In the genomic region with DNA sequence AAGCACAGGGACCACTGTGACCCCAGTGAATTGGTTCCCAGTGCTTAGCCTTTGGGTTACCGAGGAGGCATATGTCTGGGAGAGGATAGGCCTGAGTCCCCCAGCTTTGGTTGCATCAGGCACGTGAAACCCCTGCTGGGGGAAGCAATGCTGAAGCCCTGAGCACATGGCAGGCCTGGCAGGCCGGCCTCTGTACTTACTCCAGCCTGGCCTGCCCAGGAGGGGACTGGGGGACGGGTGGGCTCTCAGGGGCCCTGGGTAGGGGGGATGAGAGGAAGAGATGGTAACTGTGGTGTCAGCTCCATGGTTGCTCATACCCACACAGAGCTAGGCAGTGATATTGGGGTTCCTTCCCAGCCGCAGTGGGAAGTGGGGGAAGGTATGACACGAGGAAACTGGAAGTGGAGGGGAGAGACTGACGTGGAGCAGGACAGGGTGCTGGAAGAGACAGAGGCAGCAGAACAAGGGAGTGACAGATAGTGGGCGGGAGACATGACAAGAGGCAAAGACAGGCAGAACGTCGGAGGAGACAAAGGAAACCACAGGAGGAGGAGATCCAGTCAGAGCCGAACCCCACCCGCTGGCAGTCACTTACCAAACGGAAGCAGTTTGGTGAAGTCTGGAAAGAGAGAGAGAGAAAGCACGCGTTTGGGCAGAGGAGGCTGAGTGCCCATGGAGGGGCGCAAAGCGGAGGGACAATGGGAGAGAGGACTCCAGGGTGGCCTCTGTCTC, we compare ENCODE assay signal across 9 cellular contexts. TPM values are rescaled to one million over a fixed set of nuclear protein-coding genes. Genes with fewer than 3 reads are reported as not detected.
DNase-seq lines count a peak whose midpoint lies in the region; ATAC-seq, FAIRE-seq and TF ChIP-seq lines count a peak whose summit lies in the region.
"Had no signal": no experiment of that assay in that cellular context is flagged by ENCODE, and none has a peak within 500 bp of the region (broad histone marks: within the 10 kb centered on the region; RNA-seq: fewer than 3 reads in every experiment).

No MANE protein-coding gene starts in this region.

- POLR2A ChIA-PET in K562 (lab: Yijun Ruan, JAX) = interaction anchor here (0.6 to 4.3 kb wide), 7 partner anchors 9 to 74 kb away, joined by 3 to 31 read pairs (median 4); a partner anchor contains a TSS

- H3K36me3 Mint-ChIP-seq in activated T-cell treated with anti-CD3 and anti-CD28 coated beads, Interleukin-2, amount 50 U/mL, for 4 hours (ENCODE audit: insufficient read depth) = peaks cover 29% of the 10 kb centered on the region
- peaks cover 4% of the 10 kb centered on the region for H3K36me3 Mint-ChIP-seq in T-helper 17 cell (ENCODE audit: low read depth)

- WGBS in K562 (ENCODE audit: insufficient coverage, low coverage, missing lambda C conversion rate) = 57% methylated on average over 15 of the region's 17 CpGs
- 93% methylated on average over 16 of the region's 17 CpGs for WGBS in hepatocyte (ENCODE audit: low lambda C conversion rate, missing lambda C conversion rate)

- H3K4me2 ChIP-seq in K562 (ENCODE audit: insufficient read depth, low read length) (peak overlapping the region; percentile 48), hepatocyte (no peak overlapping the region)

- H3K4me1 Mint-ChIP-seq in activated T-cell treated with anti-CD3 and anti-CD28 coated beads, Interleukin-2, amount 50 U/mL, for 4 hours (ENCODE audit: low read depth) = peaks cover 11% of the 10 kb centered on the region
- H3K4me1 Mint-ChIP-seq in T-helper 17 cell = peaks cover 14% of the 10 kb centered on the region

- H3K4me1 ChIP-seq in K562 (replicated peaks in 1 of 2; ENCODE audit: control insufficient read depth in 2 of 2, insufficient read depth in 2 of 2, low read length in 2 of 2) (peaks cover 20 to 33% of the 10 kb centered on the region in 2 experiments), hepatocyte (ENCODE audit: insufficient read depth) (peaks cover 5% of the 10 kb centered on the region)

- H2AFZ ChIP-seq in K562 (ENCODE audit: low read depth, low read length) = no peak overlapping the region
- H2AFZ ChIP-seq in hepatocyte = no peak overlapping the region

- FAIRE-seq in K562 (lab: Jason Lieb, UNC) = peak; percentile 19
- FAIRE-seq: pancreas had no signal

- peak overlapping the region; percentile 96 for H3K27ac Mint-ChIP-seq in T-helper 17 cell

- BruUV-seq in K562 (replicated peaks; lab: Mats Ljungman, UMichigan) = no TSS peak

- H3K9me3 ChIP-seq in T-helper 17 cell (ENCODE audit: control insufficient read depth, low read length, poor library complexity, severe bottlenecking) = no peaks in the 10 kb centered on the region
- H3K9me3 ChIP-seq in K562 (replicated peaks; ENCODE audit: control insufficient read depth, insufficient read depth, low read depth, low read length) = no peaks in the 10 kb centered on the region
- H3K9me3 ChIP-seq in hepatocyte (ENCODE audit: low read depth) = no peaks in the 10 kb centered on the region
- H3K9me3 ChIP-seq: pancreas had no signal

- no peaks in the 10 kb centered on the region for H3K9me2 ChIP-seq in hepatocyte (replicated peaks; ENCODE audit: insufficient read depth)

- no peaks in the 10 kb centered on the region for H3K9me1 ChIP-seq in K562 (ENCODE audit: control insufficient read depth, insufficient read depth, low read length)

- no peak for TF ChIP-seq RAD21 in K562 (CRISPR knock-in tag; conservative IDR thresholded peaks at IDR 0.05 in 1 of 2, IDR thresholded peaks at IDR 0.05 in 1 of 2)

- in situ Hi-C loops in K562 (cut with MboI) = no loop called here

- H3K9me3 Mint-ChIP-seq in activated T-cell treated with anti-CD3 and anti-CD28 coated beads, Interleukin-2, amount 50 U/mL, for 4 hours = no peaks in the 10 kb centered on the region

- TF ChIP-seq POLR2A in K562 (conservative IDR thresholded peaks at IDR 0.05) = peak; percentile 33; the same call in 1 of the 2 replicates

- CTCF ChIA-PET in K562 (lab: Yijun Ruan, JAX; ENCODE audit: low intra/inter-chr PET ratio) = interaction anchor here (0.6 kb wide), 1 partner anchor 208 kb away, joined by 5 read pairs; no protein-coding TSS in a partner anchor

- H3K27ac ChIP-seq in K562 (ENCODE audit: extremely low read depth, low read depth, low read length) (peak overlapping the region; percentile 43; the same call in 2 of the 3 replicates), skin epidermis (peak overlapping the region in 19 of 21 experiments; percentile 5 to 83 (median 67)), hepatocyte (no peak overlapping the region)
- H3K27ac ChIP-seq: pancreas had no signal

- no peak for TF ChIP-seq EP300 in K562 (IDR thresholded peaks at IDR 0.05; ENCODE audit: low read length)

- no peaks in the 10 kb centered on the region for H3K27me3 Mint-ChIP-seq in activated T-cell treated with anti-CD3 and anti-CD28 coated beads, Interleukin-2, amount 50 U/mL, for 4 hours (ENCODE audit: low read depth)
- H3K27me3 Mint-ChIP-seq in T-helper 17 cell = no peaks in the 10 kb centered on the region

- TF ChIP-seq CTCF in K562 (IDR thresholded peaks at IDR 0.05 in 2 of 3, conservative IDR thresholded peaks at IDR 0.05 in 1 of 3; ENCODE audit: insufficient read depth in 2 of 3, low read depth in 1 of 3, low read length in 3 of 3) (no peak), hepatocyte (IDR thresholded peaks at IDR 0.05; ENCODE audit: poor library complexity) (no peak)

- H3K4me3 ChIP-seq in K562 (no peak overlapping the region), skin epidermis (peak overlapping the region in 1 of 7 experiments; percentile 11), hepatocyte (no peak overlapping the region)
- H3K4me3 ChIP-seq: pancreas had no signal

- H3K27me3 ChIP-seq in K562 (ENCODE audit: control insufficient read depth in 2 of 2, insufficient read depth in 2 of 2, low read length in 2 of 2) (no peaks in the 10 kb centered on the region), hepatocyte (no peaks in the 10 kb centered on the region)
- H3K27me3 ChIP-seq: pancreas had no signal

- no peak for DNase-seq in activated T-cell treated with anti-CD3 and anti-CD28 coated beads, Interleukin-2, amount 50 U/mL, for 4 hours
- DNase-seq in activated T-cell treated with anti-CD3 and anti-CD28 coated beads for 4 hours (no peak), T-helper 17 cell (peak; percentile 30 to 62 (median 45)), K562 (ENCODE audit: extremely low read depth in 1 of 4, low spot score in 3 of 4) (peak in 2 of 4 experiments; percentile 23 to 35), hepatocyte (ENCODE audit: low spot score) (no peak), foreskin melanocyte (no peak)

- peaks cover 24% of the 10 kb centered on the region for H3K79me2 ChIP-seq in K562 (ENCODE audit: control insufficient read depth, insufficient read depth, low read length)
- no peaks in the 10 kb centered on the region for H3K79me2 ChIP-seq in hepatocyte

- intact Hi-C loops in K562 (cut with micrococcal nuclease) = loop anchor here (5.0 kb wide), 1 partner anchor 41 kb away; a partner anchor contains a TSS

- peak; percentile 44 to 59 for ATAC-seq in activated T-cell treated with anti-CD3 and anti-CD28 coated beads, Interleukin-2, amount 50 U/mL, for 4 hours
- ATAC-seq in T-helper 17 cell (peak; percentile 85), K562 (no peak), GM21619 (IDR thresholded peaks at IDR 0.05; ENCODE audit: unreplicated experiment) (no peak)

- H4K20me1 ChIP-seq in K562 (replicated peaks; ENCODE audit: control insufficient read depth, insufficient read depth, low read length) = peaks cover 4% of the 10 kb centered on the region
- no peaks in the 10 kb centered on the region for H4K20me1 ChIP-seq in hepatocyte (ENCODE audit: insufficient read depth, poor library complexity, severe bottlenecking)

- peak overlapping the region in 1 of 2 experiments; percentile 33; a peak in 2 of 4 replicates for H3K9ac ChIP-seq in K562 (ENCODE audit: insufficient read depth in 1 of 2, low read depth in 2 of 2, low read length in 2 of 2)

- H3K4me3 Mint-ChIP-seq in activated T-cell treated with anti-CD3 and anti-CD28 coated beads, Interleukin-2, amount 50 U/mL, for 4 hours = peak overlapping the region; percentile 77
- H3K4me3 Mint-ChIP-seq in T-helper 17 cell = peak overlapping the region; percentile 95

- peaks cover 89% of the 10 kb centered on the region; the same call in 2 of the 3 replicates for H3K36me3 ChIP-seq in K562 (ENCODE audit: control insufficient read depth, insufficient read depth, low read length)
- H3K36me3 ChIP-seq in hepatocyte (replicated peaks; ENCODE audit: insufficient read depth, low read depth) = no peaks in the 10 kb centered on the region

RNA-seq across cellular contexts. Expression of a gene that starts 9.1 kb away (rescaled TPM):
- 100 to 1,000 TPM; 109 to 130 (median 124) TPM for total RNA-seq in activated T-cell treated with anti-CD3 and anti-CD28 coated beads, Interleukin-2, amount 50 U/mL, for 4 hours
- total RNA-seq in T-helper 17 cell = 10 to 100 TPM; 27.9 to 28.2 TPM
- total RNA-seq in K562 (2011; cell fraction: chromatin; rRNA removed; ENCODE audit: low replicate concordance) = 63.5 and 134 TPM in 2 replicates
- total RNA-seq in K562 (2011; cell fraction: nucleolus; rRNA removed) = 154 and 182 TPM in 2 replicates
- 105 and 122 TPM in 2 replicates for total RNA-seq in K562 (2011; cell fraction: nucleoplasm; rRNA removed)
- total RNA-seq in K562 (2014; rRNA removed) = 43.6 and 46.8 TPM in 2 replicates
- total RNA-seq in K562 (2014; rRNA removed; fragmentation: Illumina TruSeq; extraction: Trizol) = 25.2 and 31.8 TPM in 2 replicates
- total RNA-seq in K562 (2015; rRNA removed; fragmentation: Illumina TruSeq; extraction: Trizol) = 33.3 and 37.4 TPM in 2 replicates
- 46.5 and 54.3 TPM in 2 replicates for total RNA-seq in K562 (2021)
- 55.8 and 67.8 TPM in 2 replicates for polyA plus RNA-seq in K562 (2011; rRNA removed)
- polyA plus RNA-seq in K562 (2011; cell fraction: cytosol; rRNA removed) = 113 and 129 TPM in 2 replicates
- 65.0 and 95.7 TPM in 2 replicates for polyA plus RNA-seq in K562 (2011; cell fraction: nucleus; rRNA removed)
- polyA plus RNA-seq in K562 (2012) = 48.4 and 51.3 TPM in 2 replicates
- 54.1 and 61.7 TPM in 2 replicates for polyA plus RNA-seq in K562 (2014; fragmentation: Illumina TruSeq; extraction: Trizol)
- 100 to 1,000 TPM; 233 to 239 TPM for polyA plus RNA-seq in K562 (2014; fragmentation: Nextera tagmentation; extraction: Ambion mirVana)
- 64.4 and 72.6 TPM in 2 replicates for polyA plus RNA-seq in K562 (2014; rRNA removed)
- 48.1 and 54.8 TPM in 2 replicates for polyA minus RNA-seq in K562 (2011; rRNA and poly(A)+ RNA removed)
- 21.3 and 27.6 TPM in 2 replicates for polyA minus RNA-seq in K562 (2011; cell fraction: cytosol; rRNA and poly(A)+ RNA removed)
- 32.0 and 42.5 TPM in 2 replicates for polyA minus RNA-seq in K562 (2011; cell fraction: nucleus; rRNA and poly(A)+ RNA removed)
- 47.5 and 53.2 TPM in 2 replicates for total RNA-seq in hepatocyte
- 160 and 181 TPM in 2 replicates for polyA plus RNA-seq in hepatocyte

RNA-seq across cellular contexts. Expression of a gene that starts 11.3 kb away (rescaled TPM):
- 10 to 100 TPM; 64.0 to 86.6 (median 70.3) TPM for total RNA-seq in activated T-cell treated with anti-CD3 and anti-CD28 coated beads, Interleukin-2, amount 50 U/mL, for 4 hours
- total RNA-seq in T-helper 17 cell = 10 to 100 TPM; 45.1 to 48.6 TPM
- 215 and 563 TPM in 2 replicates for total RNA-seq in K562 (2011; cell fraction: chromatin; rRNA removed; ENCODE audit: low replicate concordance)
- 341 and 352 TPM in 2 replicates for total RNA-seq in K562 (2011; cell fraction: nucleolus; rRNA removed)
- total RNA-seq in K562 (2011; cell fraction: nucleoplasm; rRNA removed) = 210 and 234 TPM in 2 replicates
- total RNA-seq in K562 (2014; rRNA removed) = 47.9 and 57.6 TPM in 2 replicates
- 16.2 and 26.9 TPM in 2 replicates for total RNA-seq in K562 (2014; rRNA removed; fragmentation: Illumina TruSeq; extraction: Trizol)
- 21.1 and 21.8 TPM in 2 replicates for total RNA-seq in K562 (2015; rRNA removed; fragmentation: Illumina TruSeq; extraction: Trizol)
- total RNA-seq in K562 (2021) = 113 and 126 TPM in 2 replicates
- 32.3 and 65.2 TPM in 2 replicates for polyA plus RNA-seq in K562 (2011; rRNA removed)
- 33.8 and 42.7 TPM in 2 replicates for polyA plus RNA-seq in K562 (2011; cell fraction: cytosol; rRNA removed)
- polyA plus RNA-seq in K562 (2011; cell fraction: nucleus; rRNA removed) = 385 and 440 TPM in 2 replicates
- polyA plus RNA-seq in K562 (2012) = 73.5 and 82.7 TPM in 2 replicates
- polyA plus RNA-seq in K562 (2014; fragmentation: Illumina TruSeq; extraction: Trizol) = 48.2 and 49.9 TPM in 2 replicates
- polyA plus RNA-seq in K562 (2014; fragmentation: Nextera tagmentation; extraction: Ambion mirVana) = 10 to 100 TPM; 18.7 to 19.2 TPM
- 63.0 and 63.7 TPM in 2 replicates for polyA plus RNA-seq in K562 (2014; rRNA removed)
- 19.6 and 21.8 TPM in 2 replicates for polyA minus RNA-seq in K562 (2011; rRNA and poly(A)+ RNA removed)
- 36.4 and 51.4 TPM in 2 replicates for polyA minus RNA-seq in K562 (2011; cell fraction: cytosol; rRNA and poly(A)+ RNA removed)
- 49.3 and 53.6 TPM in 2 replicates for polyA minus RNA-seq in K562 (2011; cell fraction: nucleus; rRNA and poly(A)+ RNA removed)
- 4.1 and 10.0 TPM in 2 replicates for total RNA-seq in hepatocyte
- polyA plus RNA-seq in hepatocyte = 17.2 and 20.9 TPM in 2 replicates

RNA-seq across cellular contexts. Expression of a gene that starts 12.8 kb away (rescaled TPM):
- 1 to 10 TPM; 3.2 to 4.0 (median 3.6) TPM for total RNA-seq in activated T-cell treated with anti-CD3 and anti-CD28 coated beads, Interleukin-2, amount 50 U/mL, for 4 hours
- total RNA-seq in T-helper 17 cell (1 to 10 TPM; 1.3 to 1.4 TPM), K562 (2014; rRNA removed) (1.2 and 1.6 TPM in 2 replicates), K562 (2014; rRNA removed; fragmentation: Illumina TruSeq; extraction: Trizol) (0.69 and 0.70 TPM in 2 replicates), K562 (2015; rRNA removed; fragmentation: Illumina TruSeq; extraction: Trizol) (0.72 TPM in 2 replicates), K562 (2021) (2.5 and 3.1 TPM in 2 replicates), hepatocyte (0.36 and 1.4 TPM in 2 replicates)
- 11.2 and 22.6 TPM in 2 replicates for total RNA-seq in K562 (2011; cell fraction: chromatin; rRNA removed; ENCODE audit: low replicate concordance)
- 13.6 and 15.5 TPM in 2 replicates for total RNA-seq in K562 (2011; cell fraction: nucleolus; rRNA removed)
- 10.0 and 10.3 TPM in 2 replicates for total RNA-seq in K562 (2011; cell fraction: nucleoplasm; rRNA removed)
- polyA plus RNA-seq in K562 (2011; rRNA removed) (2.6 and 3.4 TPM in 2 replicates), K562 (2014; fragmentation: Illumina TruSeq; extraction: Trizol) (1.5 and 1.8 TPM in 2 replicates), K562 (2014; fragmentation: Nextera tagmentation; extraction: Ambion mirVana) (under 1 TPM; 0.06 to 0.07 TPM), K562 (2014; rRNA removed) (2.7 and 2.8 TPM in 2 replicates), hepatocyte (1.5 and 2.7 TPM in 2 replicates)
- polyA plus RNA-seq in K562 (2011; cell fraction: cytosol; rRNA removed) = 1.8 and 2.4 TPM in 2 replicates
- 25.0 and 34.4 TPM in 2 replicates for polyA plus RNA-seq in K562 (2011; cell fraction: nucleus; rRNA removed)
- 2.1 and 3.4 TPM in 2 replicates for polyA plus RNA-seq in K562 (2012)
- polyA minus RNA-seq in K562 (2011; rRNA and poly(A)+ RNA removed) = 1.2 and 1.3 TPM in 2 replicates
- polyA minus RNA-seq in K562 (2011; cell fraction: cytosol; rRNA and poly(A)+ RNA removed) = 0.91 and 1.5 TPM in 2 replicates
- 4.4 and 4.7 TPM in 2 replicates for polyA minus RNA-seq in K562 (2011; cell fraction: nucleus; rRNA and poly(A)+ RNA removed)

RNA-seq across cellular contexts. Expression of a gene that starts 37.1 kb away (rescaled TPM):
- 1 to 10 TPM; 5.1 to 5.9 (median 5.3) TPM for total RNA-seq in activated T-cell treated with anti-CD3 and anti-CD28 coated beads, Interleukin-2, amount 50 U/mL, for 4 hours
- total RNA-seq in T-helper 17 cell = 1 to 10 TPM; 2.4 TPM
- 12.1 and 42.9 TPM in 2 replicates for total RNA-seq in K562 (2011; cell fraction: chromatin; rRNA removed; ENCODE audit: low replicate concordance)
- total RNA-seq in K562 (2011; cell fraction: nucleolus; rRNA removed) = 32.0 and 40.1 TPM in 2 replicates
- total RNA-seq in K562 (2011; cell fraction: nucleoplasm; rRNA removed) = 12.4 and 17.4 TPM in 2 replicates
- 1.9 and 3.1 TPM in 2 replicates for total RNA-seq in K562 (2014; rRNA removed)
- 0.48 and 0.58 TPM in 2 replicates for total RNA-seq in K562 (2014; rRNA removed; fragmentation: Illumina TruSeq; extraction: Trizol)
- total RNA-seq in K562 (2015; rRNA removed; fragmentation: Illumina TruSeq; extraction: Trizol) = 1.5 and 1.7 TPM in 2 replicates
- total RNA-seq in K562 (2021) = 3.9 and 4.6 TPM in 2 replicates
- 2.5 and 4.0 TPM in 2 replicates for polyA plus RNA-seq in K562 (2011; rRNA removed)
- polyA plus RNA-seq in K562 (2011; cell fraction: cytosol; rRNA removed) = 2.2 and 3.1 TPM in 2 replicates
- 35.2 and 59.8 TPM in 2 replicates for polyA plus RNA-seq in K562 (2011; cell fraction: nucleus; rRNA removed)
- polyA plus RNA-seq in K562 (2012) = 3.7 and 5.7 TPM in 2 replicates
- 0.82 and 1.3 TPM in 2 replicates for polyA plus RNA-seq in K562 (2014; fragmentation: Illumina TruSeq; extraction: Trizol)
- polyA plus RNA-seq in K562 (2014; fragmentation: Nextera tagmentation; extraction: Ambion mirVana) = under 1 TPM; 0.04 to 0.06 TPM
- 5.1 and 5.2 TPM in 2 replicates for polyA plus RNA-seq in K562 (2014; rRNA removed)
- polyA minus RNA-seq in K562 (2011; rRNA and poly(A)+ RNA removed) = 0.51 and 0.53 TPM in 2 replicates
- 0.57 and 1.3 TPM in 2 replicates for polyA minus RNA-seq in K562 (2011; cell fraction: cytosol; rRNA and poly(A)+ RNA removed)
- polyA minus RNA-seq in K562 (2011; cell fraction: nucleus; rRNA and poly(A)+ RNA removed) = 5.8 and 7.3 TPM in 2 replicates
- 18.5 and 18.7 TPM in 2 replicates for total RNA-seq in hepatocyte
- polyA plus RNA-seq in hepatocyte = 14.5 and 18.3 TPM in 2 replicates

RNA-seq across cellular contexts. Expression of a gene that starts 43.4 kb away (rescaled TPM):
- 10 to 100 TPM; 30.0 to 41.6 (median 37.0) TPM for total RNA-seq in activated T-cell treated with anti-CD3 and anti-CD28 coated beads, Interleukin-2, amount 50 U/mL, for 4 hours
- total RNA-seq in T-helper 17 cell = 10 to 100 TPM; 17.8 to 18.4 TPM
- 35.5 and 125 TPM in 2 replicates for total RNA-seq in K562 (2011; cell fraction: chromatin; rRNA removed; ENCODE audit: low replicate concordance)
- total RNA-seq in K562 (2011; cell fraction: nucleolus; rRNA removed) = 104 and 108 TPM in 2 replicates
- total RNA-seq in K562 (2011; cell fraction: nucleoplasm; rRNA removed) = 56.2 and 56.3 TPM in 2 replicates
- total RNA-seq in K562 (2014; rRNA removed) = 25.2 and 30.8 TPM in 2 replicates
- total RNA-seq in K562 (2014; rRNA removed; fragmentation: Illumina TruSeq; extraction: Trizol) = 8.4 and 12.2 TPM in 2 replicates
- total RNA-seq in K562 (2015; rRNA removed; fragmentation: Illumina TruSeq; extraction: Trizol) = 17.1 and 17.9 TPM in 2 replicates
- 32.8 and 35.4 TPM in 2 replicates for total RNA-seq in K562 (2021)
- 25.3 and 38.6 TPM in 2 replicates for polyA plus RNA-seq in K562 (2011; rRNA removed)
- polyA plus RNA-seq in K562 (2011; cell fraction: cytosol; rRNA removed) = 31.4 and 51.4 TPM in 2 replicates
- 233 and 335 TPM in 2 replicates for polyA plus RNA-seq in K562 (2011; cell fraction: nucleus; rRNA removed)
- polyA plus RNA-seq in K562 (2012) = 20.8 and 43.5 TPM in 2 replicates
- 14.9 and 23.8 TPM in 2 replicates for polyA plus RNA-seq in K562 (2014; fragmentation: Illumina TruSeq; extraction: Trizol)
- polyA plus RNA-seq in K562 (2014; fragmentation: Nextera tagmentation; extraction: Ambion mirVana) = 1 to 10 TPM; 3.7 to 4.7 TPM
- 33.5 and 36.8 TPM in 2 replicates for polyA plus RNA-seq in K562 (2014; rRNA removed)
- polyA minus RNA-seq in K562 (2011; rRNA and poly(A)+ RNA removed) = 8.0 and 10.5 TPM in 2 replicates
- 19.2 and 26.7 TPM in 2 replicates for polyA minus RNA-seq in K562 (2011; cell fraction: cytosol; rRNA and poly(A)+ RNA removed)
- polyA minus RNA-seq in K562 (2011; cell fraction: nucleus; rRNA and poly(A)+ RNA removed) = 35.8 and 36.2 TPM in 2 replicates
- total RNA-seq in hepatocyte = 3.4 and 3.6 TPM in 2 replicates
- polyA plus RNA-seq in hepatocyte = 3.0 and 5.5 TPM in 2 replicates

Comparison
In these comparisons a context has a peak if more than half of its experiments do, and no peak if none do; other contexts are left out.
1. ATAC-seq: peak in activated T-cell treated with anti-CD3 and anti-CD28 coated beads, Interleukin-2, amount 50 U/mL, for 4 hours (2 of 2) and T-helper 17 cell (single experiment); none in K562 (single experiment) and GM21619 (single experiment).
2. DNase-seq: peak in T-helper 17 cell (3 of 3); none in activated T-cell treated with anti-CD3 and anti-CD28 coated beads, Interleukin-2, amount 50 U/mL, for 4 hours (single experiment), activated T-cell treated with anti-CD3 and anti-CD28 coated beads for 4 hours (single experiment), hepatocyte (single experiment) and foreskin melanocyte (single experiment).